Comparison of ENCODE assay signal across 11 cellular contexts in genomic region chr3:4827767-4828166, GRCh38.
DNase-seq lines count a peak whose midpoint lies in the region; ATAC-seq and TF ChIP-seq lines count a peak whose summit lies in the region.
"Had no signal": no experiment of that assay in that cellular context is flagged by ENCODE, and none has a peak within 500 bp of the region (broad histone marks: within the 10 kb centered on the region; RNA-seq: fewer than 3 reads in every experiment).

No MANE protein-coding gene starts in this region.

- H3K36me3 ChIP-seq in RWPE2 (ENCODE audit: low read depth) = no peaks in the 10 kb centered on the region
- H3K36me3 ChIP-seq in esophagus (ENCODE audit: control insufficient read depth in 2 of 2, insufficient read depth in 2 of 2, low read length in 1 of 2) = peaks cover 3 to 5% of the 10 kb centered on the region in 2 donors
- no peaks in the 10 kb centered on the region for H3K36me3 ChIP-seq in smooth muscle cell (ENCODE audit: low read depth)

- no peaks in the 10 kb centered on the region for H3K9me3 Mint-ChIP-seq in T-helper 2 cell treated with Interferon-gamma antibody and Interleukin-4, amounts not matched to agents 5 μg/mL and 100 μg/mL, for 36 hours

- peaks cover 13% of the 10 kb centered on the region for H3K79me2 ChIP-seq in smooth muscle cell (ENCODE audit: low read depth)

- H3K36me3 Mint-ChIP-seq in T-helper 2 cell treated with Interferon-gamma antibody and Interleukin-4, amounts not matched to agents 5 μg/mL and 100 μg/mL, for 36 hours (ENCODE audit: low read depth) = peaks cover 60% of the 10 kb centered on the region

- TF ChIP-seq CTCF in RWPE2 (IDR thresholded peaks at IDR 0.05; ENCODE audit: poor library complexity, severe bottlenecking) = no peak
- no peak for TF ChIP-seq CTCF in smooth muscle cell (IDR thresholded peaks at IDR 0.05; ENCODE audit: borderline replicate concordance, insufficient read depth, poor library complexity, severe bottlenecking)

- ATAC-seq in RWPE2 (ENCODE audit: low read depth) (no peak), HG03354 (IDR thresholded peaks at IDR 0.05; ENCODE audit: poor library complexity, severe bottlenecking, unreplicated experiment) (no peak)

- H3K27ac ChIP-seq in RWPE2 (ENCODE audit: poor library complexity, severe bottlenecking) (peak overlapping the region; percentile 88), esophagus (ENCODE audit: low read depth in 2 of 2, low read length in 1 of 2) (peak overlapping the region; percentile 87 to 90), smooth muscle cell (ENCODE audit: low read depth) (peak overlapping the region; percentile 100)

- H3K9me3 ChIP-seq in RWPE2 (ENCODE audit: severe bottlenecking) (no peaks in the 10 kb centered on the region), esophagus (ENCODE audit: control insufficient read depth in 2 of 2, insufficient read depth in 1 of 2, low read depth in 1 of 2, low read length in 1 of 2) (no peaks in the 10 kb centered on the region), smooth muscle cell (replicated peaks; ENCODE audit: low read depth) (no peaks in the 10 kb centered on the region)

- H3K27me3 ChIP-seq in RWPE2 (ENCODE audit: insufficient read depth, poor library complexity, severe bottlenecking) (no peaks in the 10 kb centered on the region), esophagus (ENCODE audit: control insufficient read depth in 1 of 2, insufficient read depth in 2 of 2, low read length in 2 of 2) (no peaks in the 10 kb centered on the region), smooth muscle cell (ENCODE audit: low read depth) (no peaks in the 10 kb centered on the region)

- peak overlapping the region; percentile 71 for H3K4me2 ChIP-seq in smooth muscle cell

- peaks cover 55% of the 10 kb centered on the region for H3K4me1 ChIP-seq in RWPE2 (ENCODE audit: insufficient read depth, poor library complexity, severe bottlenecking)
- H3K4me1 ChIP-seq in esophagus (ENCODE audit: control insufficient read depth in 2 of 2, insufficient read depth in 2 of 2, low read length in 1 of 2) = peaks cover 0 to 20% of the 10 kb centered on the region in 2 donors
- peaks cover 43% of the 10 kb centered on the region for H3K4me1 ChIP-seq in smooth muscle cell (ENCODE audit: low read depth)

- H3K27ac Mint-ChIP-seq in T-helper 2 cell treated with Interferon-gamma antibody and Interleukin-4, amounts not matched to agents 5 μg/mL and 100 μg/mL, for 36 hours = peak overlapping the region; percentile 60

- H3K4me3 Mint-ChIP-seq in T-helper 2 cell treated with Interferon-gamma antibody and Interleukin-4, amounts not matched to agents 5 μg/mL and 100 μg/mL, for 36 hours = peak overlapping the region; percentile 17

- no peaks in the 10 kb centered on the region for H4K20me1 ChIP-seq in smooth muscle cell (ENCODE audit: low read depth)

- H3K4me1 Mint-ChIP-seq in T-helper 2 cell treated with Interferon-gamma antibody and Interleukin-4, amounts not matched to agents 5 μg/mL and 100 μg/mL, for 36 hours (ENCODE audit: low read depth) = peaks cover 88% of the 10 kb centered on the region

- WGBS in esophagus, 2 donors = 78 to 83% methylated on average over 8 of the region's 8 CpGs
- 54% methylated on average over 8 of the region's 8 CpGs for WGBS in smooth muscle cell (ENCODE audit: low lambda C conversion rate)

- H3K4me3 ChIP-seq in RWPE2 (ENCODE audit: severe bottlenecking) = no peak overlapping the region
- no peak overlapping the region for H3K4me3 ChIP-seq in esophagus (ENCODE audit: low read depth in 1 of 2, low read length in 2 of 2)
- H3K4me3 ChIP-seq in smooth muscle cell = no peak overlapping the region

- no peaks in the 10 kb centered on the region for H3K27me3 Mint-ChIP-seq in T-helper 2 cell treated with Interferon-gamma antibody and Interleukin-4, amounts not matched to agents 5 μg/mL and 100 μg/mL, for 36 hours (ENCODE audit: low read depth)

- peaks cover 65% of the 10 kb centered on the region for H3F3A ChIP-seq in smooth muscle cell (ENCODE audit: low read depth)

- no peak for DNase-seq in T-helper 2 cell treated with Interferon-gamma antibody and Interleukin-4, amounts not matched to agents 5 μg/mL and 100 μg/mL, for 36 hours (ENCODE audit: low spot score)
- DNase-seq in T-helper 2 cell = no peak
- DNase-seq in RWPE2 (ENCODE audit: low spot score) = no peak
- DNase-seq in smooth muscle cell (lab: John Stamatoyannopoulos, UW; ENCODE audit: unreplicated experiment) = no peak
- no peak for DNase-seq in iPS-NIHi7 (ENCODE audit: extremely low spot score)
- DNase-seq in dermis blood vessel endothelial cell = no peak
- DNase-seq: activated effector memory CD4-positive, alpha-beta T cell treated with anti-CD3 and anti-CD28 coated beads, Interleukin-2, amount 50 U/mL, for 16 hours; effector CD8-positive, alpha-beta T cell; NCI-H1092 had no signal

- H3K9ac ChIP-seq in smooth muscle cell (ENCODE audit: low read depth) = peak overlapping the region; percentile 61

- no peak overlapping the region for H2AFZ ChIP-seq in smooth muscle cell (ENCODE audit: low read depth)
